Comparison of ENCODE assay signal across 12 cellular contexts in the genomic region with DNA sequence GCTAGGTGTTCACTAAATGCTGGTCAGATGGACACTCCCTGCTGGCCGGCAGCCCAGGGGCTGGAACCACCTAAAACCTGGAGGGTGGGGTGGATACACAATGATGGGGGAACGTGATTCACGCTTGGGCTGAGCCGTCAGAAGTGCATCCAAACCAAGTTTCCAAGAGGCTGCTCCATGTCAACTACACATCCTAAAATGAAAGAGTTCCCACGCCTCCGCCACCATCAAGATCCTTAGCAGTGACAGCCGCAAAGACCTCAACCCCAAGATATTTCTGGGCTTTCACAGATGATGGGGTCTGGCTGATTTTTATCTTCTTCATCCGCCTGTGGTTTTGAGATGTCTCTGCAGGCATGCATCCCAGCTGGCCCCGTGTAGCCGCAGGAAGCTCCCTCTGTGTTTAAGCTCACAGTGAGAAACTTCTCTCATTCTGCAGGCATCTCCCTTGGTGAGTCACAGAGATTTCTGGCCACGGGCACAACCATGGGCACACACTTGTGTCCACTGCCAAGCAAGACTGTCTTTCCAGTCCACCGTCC.
DNase-seq lines count a peak whose midpoint lies in the region; ATAC-seq and TF ChIP-seq lines count a peak whose summit lies in the region.
"Had no signal": no experiment of that assay in that cellular context is flagged by ENCODE, and none has a peak within 500 bp of the region (broad histone marks: within the 10 kb centered on the region; RNA-seq: fewer than 3 reads in every experiment).

No MANE protein-coding gene starts in this region.

- H3K79me2 ChIP-seq in GM23248 (ENCODE audit: insufficient read depth): no peaks in the 10 kb centered on the region

- H3K9me3 ChIP-seq in GM23248 (ENCODE audit: low read depth) (no peaks in the 10 kb centered on the region), transverse colon (no peaks in the 10 kb centered on the region)
- H3K9me3 ChIP-seq: suprapubic skin had no signal

- H2AFZ ChIP-seq in GM23248: no peak overlapping the region
- H2AFZ ChIP-seq: GM23338 had no signal

- H3K4me3 ChIP-seq in GM23248: no peak overlapping the region
- no peak overlapping the region for H3K4me3 ChIP-seq in fibroblast of villous mesenchyme (ENCODE audit: low read depth, low read length)
- H3K4me3 ChIP-seq in transverse colon: no peak overlapping the region
- H3K4me3 ChIP-seq: GM23338, suprapubic skin had no signal

- TF ChIP-seq CTCF in fibroblast of villous mesenchyme (IDR thresholded peaks at IDR 0.05; ENCODE audit: insufficient read depth, low read depth, low read length): no peak
- TF ChIP-seq CTCF in transverse colon (IDR thresholded peaks at IDR 0.05): no peak

- no peaks in the 10 kb centered on the region for H3K36me3 Mint-ChIP-seq in T-cell

- no peaks in the 10 kb centered on the region for H3F3A ChIP-seq in GM23248 (ENCODE audit: insufficient read depth)

- in situ Hi-C loops in GM23248 (cut with MboI) (no loop called here), transverse colon (cut with MboI; ENCODE audit: low pct_ligation_motif_present in 1 of 4, low pct_unique_long_range_greater_than_20kb in 1 of 4, low sequenced_read_pairs in 3 of 4) (no loop called here)

- TF ChIP-seq EP300 in transverse colon (IDR thresholded peaks at IDR 0.05; ENCODE audit: low read depth): no peak

- H3K4me1 ChIP-seq in GM23248 (ENCODE audit: insufficient read depth): peaks cover 10% of the 10 kb centered on the region
- H3K4me1 ChIP-seq in transverse colon: peaks cover 8 to 23% (median 9%) of the 10 kb centered on the region in 4 donors

- CTCF ChIA-PET in T-cell (lab: Charles Lee): no interaction called here

- ATAC-seq in SK-N-SH treated with all-trans-retinoic acid at 6 μM for 48 hours: peak; percentile 60
- ATAC-seq in T-cell (replicated peaks in 1 of 4): no peak
- no peak for ATAC-seq in GM21529 (IDR thresholded peaks at IDR 0.05; ENCODE audit: unreplicated experiment)
- ATAC-seq: GM23338 had no signal

- H3K27me3 ChIP-seq in GM23248 (replicated peaks; ENCODE audit: insufficient read depth) (peaks cover 25% of the 10 kb centered on the region), transverse colon (no peaks in the 10 kb centered on the region)
- H3K27me3 ChIP-seq: suprapubic skin had no signal

- no peaks in the 10 kb centered on the region for H4K20me1 ChIP-seq in GM23248 (ENCODE audit: insufficient read depth)

- WGBS in GM23248 (ENCODE audit: low coverage in 1 of 2, low lambda C conversion rate in 2 of 2, missing lambda C conversion rate in 2 of 2), 2 experiments: 61 to 74% methylated on average over 12 of the region's 12 CpGs
- 73 to 80% methylated on average over 1 to 12 of the region's 12 CpGs for WGBS in transverse colon (ENCODE audit: low coverage in 1 of 2), 2 donors

- H3K9ac ChIP-seq in GM23248: no peak overlapping the region

- H3K9me2 ChIP-seq in GM23248 (ENCODE audit: insufficient read depth): no peaks in the 10 kb centered on the region

- peaks cover 10 to 12% of the 10 kb centered on the region in 2 donors for H3K27me3 Mint-ChIP-seq in T-cell
- H3K27me3 Mint-ChIP-seq: activated CD4-positive, alpha-beta memory T cell treated with anti-CD3 and anti-CD28 coated beads, Interleukin-2, amount 10 ng/mL, durations not matched to agents 7 days and 5 days had no signal

- H3K36me3 ChIP-seq in GM23248 (ENCODE audit: low read depth) (no peaks in the 10 kb centered on the region), transverse colon (no peaks in the 10 kb centered on the region)
- H3K36me3 ChIP-seq: suprapubic skin had no signal

- H3K27ac ChIP-seq in GM23248 (no peak overlapping the region), transverse colon (no peak overlapping the region)
- H3K27ac ChIP-seq: suprapubic skin had no signal

- no peaks in the 10 kb centered on the region for H3K4me1 Mint-ChIP-seq in T-cell
- H3K4me1 Mint-ChIP-seq: activated CD4-positive, alpha-beta memory T cell treated with anti-CD3 and anti-CD28 coated beads, Interleukin-2, amount 10 ng/mL, durations not matched to agents 7 days and 5 days had no signal

- H3K4me2 ChIP-seq in GM23248 (ENCODE audit: unreplicated experiment): no peak overlapping the region
- H3K4me2 ChIP-seq: GM23338 had no signal

- DNase-seq in GM23248: peak; percentile 68
- peak; percentile 95 for DNase-seq in fibroblast of villous mesenchyme (ENCODE audit: low read depth)
- DNase-seq in transverse colon: peak; percentile 5
- no peak for DNase-seq in NCI-H2171 (lab: John Stamatoyannopoulos, UW)
- no peak for DNase-seq in T-cell
- DNase-seq: activated CD4-positive, alpha-beta memory T cell treated with anti-CD3 and anti-CD28 coated beads, Interleukin-2, amount 10 ng/mL, durations not matched to agents 7 days and 5 days; central memory CD4-positive, alpha-beta T cell; NCI-H1105 had no signal

- TF ChIP-seq POLR2A in transverse colon (IDR thresholded peaks at IDR 0.05): no peak

- H3K4me3 Mint-ChIP-seq in T-cell: no peak overlapping the region
- H3K4me3 Mint-ChIP-seq: activated CD4-positive, alpha-beta memory T cell treated with anti-CD3 and anti-CD28 coated beads, Interleukin-2, amount 10 ng/mL, durations not matched to agents 7 days and 5 days; GM23338 had no signal

- H3K9me3 Mint-ChIP-seq in T-cell: no peaks in the 10 kb centered on the region
- H3K9me3 Mint-ChIP-seq: activated CD4-positive, alpha-beta memory T cell treated with anti-CD3 and anti-CD28 coated beads, Interleukin-2, amount 10 ng/mL, durations not matched to agents 7 days and 5 days had no signal

- intact Hi-C loops in transverse colon (cut with DNase I; ENCODE audit: low total_unique reads): no loop called here

- POLR2A ChIA-PET in T-cell (lab: Charles Lee): no interaction called here

- no peak overlapping the region for H3K27ac Mint-ChIP-seq in T-cell
- H3K27ac Mint-ChIP-seq: activated CD4-positive, alpha-beta memory T cell treated with anti-CD3 and anti-CD28 coated beads, Interleukin-2, amount 10 ng/mL, durations not matched to agents 7 days and 5 days; GM23338 had no signal

TF ChIP-seq in SK-N-SH treated with all-trans-retinoic acid at 6 μM for 48 hours, 23 proteins besides CTCF, POLR2A, EP300 and RAD21 (continues in another document):
- no peak for TF ChIP-seq ZNF8 (CRISPR knock-in tag; IDR thresholded peaks at IDR 0.05)
- no peak for TF ChIP-seq TCF4 (CRISPR knock-in tag; IDR thresholded peaks at IDR 0.05; ENCODE audit: borderline replicate concordance)
- no peak for TF ChIP-seq ZNF565 (CRISPR knock-in tag; conservative IDR thresholded peaks at IDR 0.05; ENCODE audit: low read depth)
- TF ChIP-seq TOX (CRISPR knock-in tag; IDR thresholded peaks at IDR 0.05; ENCODE audit: borderline replicate concordance): no peak
- no peak for TF ChIP-seq SNAI2 (CRISPR knock-in tag; IDR thresholded peaks at IDR 0.05)
- TF ChIP-seq PPARA (CRISPR knock-in tag; IDR thresholded peaks at IDR 0.05; ENCODE audit: borderline replicate concordance): no peak
- TF ChIP-seq ZFP3 (CRISPR knock-in tag; IDR thresholded peaks at IDR 0.05): no peak
- no peak for TF ChIP-seq BACH2 (CRISPR knock-in tag; IDR thresholded peaks at IDR 0.05; ENCODE audit: borderline replicate concordance)
- no peak for TF ChIP-seq CSDC2 (CRISPR knock-in tag; IDR thresholded peaks at IDR 0.05)
- no peak for TF ChIP-seq ZNF70 (CRISPR knock-in tag; IDR thresholded peaks at IDR 0.05)
- TF ChIP-seq GLIS3 (CRISPR knock-in tag; IDR thresholded peaks at IDR 0.05): no peak
- TF ChIP-seq CREB5 (CRISPR knock-in tag; IDR thresholded peaks at IDR 0.05; ENCODE audit: low read depth): no peak
- TF ChIP-seq ISL1 (CRISPR knock-in tag; IDR thresholded peaks at IDR 0.05): no peak
- no peak for TF ChIP-seq ARNTL (CRISPR knock-in tag; IDR thresholded peaks at IDR 0.05; ENCODE audit: borderline replicate concordance, low read depth)
- TF ChIP-seq RARB (CRISPR knock-in tag; IDR thresholded peaks at IDR 0.05): no peak
- TF ChIP-seq PATZ1 (CRISPR knock-in tag; IDR thresholded peaks at IDR 0.05; ENCODE audit: borderline replicate concordance): no peak

Comparison
In these comparisons a context has a peak if more than half of its experiments do, and no peak if none do; other contexts are left out.
1. DNase-seq: peak in GM23248 (single experiment), fibroblast of villous mesenchyme (single experiment) and transverse colon (single experiment); none in NCI-H2171 (single experiment) and T-cell (0 of 34).